ENCODE assay signal across 8 cellular contexts in genomic region chr11:72781063-72781312, GRCh38. TPM values are rescaled to one million over a fixed set of nuclear protein-coding genes. Genes with fewer than 3 reads are reported as not detected.
DNase-seq lines count a peak whose midpoint lies in the region; ATAC-seq, FAIRE-seq and TF ChIP-seq lines count a peak whose summit lies in the region.

No MANE protein-coding gene starts in this region.

- no peak for FAIRE-seq in H54 (lab: Jason Lieb, UNC)

- H3K27me3 ChIP-seq in A673 (replicated peaks; ENCODE audit: insufficient read depth, low read depth, low read length, poor library complexity), result no peaks in the 10 kb centered on the region
- peaks cover 5% of the 10 kb centered on the region for H3K27me3 ChIP-seq in HL-60 (ENCODE audit: insufficient read depth, poor library complexity, severe bottlenecking)
- H3K27me3 ChIP-seq in breast epithelium, result no peaks in the 10 kb centered on the region
- peaks cover 7% of the 10 kb centered on the region for H3K27me3 ChIP-seq in mononuclear cell (ENCODE audit: insufficient read depth, low read length)

- no TSS peak for BruUV-seq in A673 (replicated peaks; lab: Mats Ljungman, UMichigan)

- intact Hi-C loops in A673 (cut with micrococcal nuclease; ENCODE audit: unreplicated experiment) (no loop called here), breast epithelium (cut with DNase I; ENCODE audit: low total_unique reads) (loop anchor here (10.0 kb wide), 1 partner anchor 56 kb away; no protein-coding TSS in a partner anchor)

- DNase-seq in A673 (ENCODE audit: low spot score) (no peak), HL-60 (ENCODE audit: low read depth in 1 of 2, low spot score in 1 of 2) (no peak), breast epithelium (ENCODE audit: low spot score in 2 of 2) (peak; percentile 54 to 71), nucleus accumbens (lab: John Stamatoyannopoulos, UW) (no peak), H54 (ENCODE audit: insufficient read length, low spot score) (no peak)
- no peak for DNase-seq in stimulated activated CD4-positive, alpha-beta T cell treated with anti-CD3 and anti-CD28 coated beads, Interleukin-4, amount 100 ng/mL, for 4 hours

- peak overlapping the region; percentile 55 for H3K4me3 ChIP-seq in A673 (ENCODE audit: low read depth, low read length, poor library complexity, severe bottlenecking)
- peak overlapping the region; percentile 31 for H3K4me3 ChIP-seq in HL-60 (replicated peaks; ENCODE audit: insufficient read depth, low read length)
- peak overlapping the region; percentile 57 to 92 (median 81) for H3K4me3 ChIP-seq in breast epithelium
- H3K4me3 ChIP-seq in mononuclear cell (ENCODE audit: low read length), result peak overlapping the region; percentile 33

- H3K27ac ChIP-seq in A673 (ENCODE audit: low read depth, low read length, poor library complexity, severe bottlenecking), result no peak overlapping the region
- H3K27ac ChIP-seq in HL-60 (replicated peaks), result no peak overlapping the region
- H3K27ac ChIP-seq in breast epithelium, result peak overlapping the region; percentile 83 to 93

- CTCF ChIA-PET in A673 (lab: Charles Lee), result interaction anchor here (2.3 kb wide), 1 partner anchor 13 kb away, joined by 8 read pairs; the partner anchor contains the start of gene STARD10

- no peak for TF ChIP-seq CTCF in A673 (conservative IDR thresholded peaks at IDR 0.05; ENCODE audit: low read depth, low read length)
- no peak for TF ChIP-seq CTCF in HL-60 (IDR thresholded peaks at IDR 0.05; ENCODE audit: insufficient read depth, low read length)
- no peak for TF ChIP-seq CTCF in breast epithelium (IDR thresholded peaks at IDR 0.05)

- H3K4me1 ChIP-seq in A673 (ENCODE audit: insufficient read depth, low read length, poor library complexity, severe bottlenecking) (peaks cover 14% of the 10 kb centered on the region), breast epithelium (peaks cover 3 to 22% of the 10 kb centered on the region in 2 donors), mononuclear cell (ENCODE audit: insufficient read depth, low read length) (peaks cover 37% of the 10 kb centered on the region)

- H3K9me3 ChIP-seq in A673 (ENCODE audit: low read depth, low read length, poor library complexity, severe bottlenecking) (no peaks in the 10 kb centered on the region), breast epithelium (no peaks in the 10 kb centered on the region), mononuclear cell (ENCODE audit: low read depth, low read length) (no peaks in the 10 kb centered on the region)

- POLR2A ChIA-PET in A673 (lab: Charles Lee; ENCODE audit: low non-redundant PET), result no interaction called here

- TF ChIP-seq POLR2A in breast epithelium (IDR thresholded peaks at IDR 0.05) (peak; percentile 22), GM18505 (IDR thresholded peaks at IDR 0.05; ENCODE audit: borderline replicate concordance, extremely low read depth, insufficient read depth, insufficient read length) (no peak), H54 (IDR thresholded peaks at IDR 0.05; ENCODE audit: low read depth, low read length) (no peak)

- ATAC-seq in GM18505 (IDR thresholded peaks at IDR 0.05; ENCODE audit: unreplicated experiment), result no peak

- H3K36me3 ChIP-seq in A673 (ENCODE audit: insufficient read depth, low read length, poor library complexity, severe bottlenecking) (no peaks in the 10 kb centered on the region), breast epithelium (no peaks in the 10 kb centered on the region)

RNA-seq across cellular contexts. Expression of gene STARD10, which starts 12.9 kb away (rescaled TPM):
- total RNA-seq in A673 (2021) (16.9 and 18.3 TPM in 2 replicates), breast epithelium (100 to 1,000 TPM in 1 of 3 donors, 10 to 100 TPM in 2; 20.6 to 117 (median 93.7) TPM), mononuclear cell (10.2 TPM)

RNA-seq across cellular contexts. Expression of gene ARAP1, which starts 28.8 kb away (rescaled TPM):
- total RNA-seq in A673 (2021) (66.1 and 68.4 TPM in 2 replicates), breast epithelium (100 to 1,000 TPM in 1 of 3 donors, 10 to 100 TPM in 2; 85.9 to 109 (median 97.0) TPM), mononuclear cell (74.3 TPM)

RNA-seq across cellular contexts. Expression of gene ATG16L2, which starts 33.2 kb away (rescaled TPM):
- total RNA-seq in A673 (2021), result 8.6 and 11.7 TPM in 2 replicates
- 10 to 100 TPM; 18.7 to 39.2 (median 28.2) TPM for total RNA-seq in breast epithelium
- total RNA-seq in mononuclear cell, result 34.4 TPM

Comparison
In these comparisons a context has a peak if more than half of its experiments do, and no peak if none do; other contexts are left out.
1. DNase-seq: peak in breast epithelium (2 of 2); none in A673 (single experiment), HL-60 (0 of 2), nucleus accumbens (0 of 56), stimulated activated CD4-positive, alpha-beta T cell treated with anti-CD3 and anti-CD28 coated beads, Interleukin-4, amount 100 ng/mL, for 4 hours (0 of 2) and H54 (single experiment).
2. H3K27ac ChIP-seq: peak in breast epithelium (2 of 2); none in A673 (single experiment) and HL-60 (single experiment).
3. H3K4me3 ChIP-seq: peak in every context shown above with its lines; median percentile 81 in breast epithelium; 55 in A673; 33 in mononuclear cell; 31 in HL-60.